Comparison of ENCODE assay signal across 25 cellular contexts in genomic region chr5:36285837-36286615, GRCh38. TPM values are rescaled to one million over a fixed set of nuclear protein-coding genes. Genes with fewer than 3 reads are reported as not detected.
"Had no signal": no experiment of that assay in that cellular context is flagged by ENCODE, and none has a peak within 500 bp of the region (broad histone marks: within the 10 kb centered on the region; RNA-seq: fewer than 3 reads in every experiment).

No MANE protein-coding gene starts in this region.

- DNase-seq: dermis blood vessel endothelial cell; dorsolateral prefrontal cortex; effector CD4-positive, alpha-beta T cell; effector memory CD4-positive, alpha-beta T cell; foreskin keratinocyte; heart right ventricle; hippocampal formation; left cardiac atrium; left lung; left ventricle myocardium superior; lower lobe of right lung; mesenchymal stem cell; midbrain; naive thymus-derived CD4-positive, alpha-beta T cell had no signal

- FAIRE-seq: colon, endothelial cell of umbilical vein, frontal cortex, islet of Langerhans, keratinocyte had no signal

- H3K36me3 ChIP-seq: esophagus muscularis mucosa, gastroesophageal sphincter, heart right ventricle, left lung, lower lobe of right lung had no signal

- H3K4me3 ChIP-seq: coronary artery, dorsolateral prefrontal cortex, esophagus muscularis mucosa, gastroesophageal sphincter, heart right ventricle, left lung, lower lobe of right lung had no signal

- H3K27me3 ChIP-seq: dorsolateral prefrontal cortex, esophagus muscularis mucosa, foreskin keratinocyte, gastroesophageal sphincter, heart right ventricle, left lung had no signal

- H3K27ac ChIP-seq: esophagus muscularis mucosa, foreskin keratinocyte, gastroesophageal sphincter, heart right ventricle, left lung, lower lobe of right lung had no signal

- H3K4me1 ChIP-seq: foreskin keratinocyte, heart right ventricle, left lung, lower lobe of right lung had no signal

- ATAC-seq: foreskin keratinocyte; gastroesophageal sphincter; heart right ventricle; left cardiac atrium; left lung; left ventricle myocardium superior; lower lobe of right lung; naive thymus-derived CD4-positive, alpha-beta T cell had no signal

- H3K9me3 ChIP-seq: esophagus muscularis mucosa, gastroesophageal sphincter, left lung, lower lobe of right lung had no signal

RNA-seq across cellular contexts. Expression of gene RANBP3L, which starts 15.7 kb away (rescaled TPM):
- total RNA-seq: dermis blood vessel endothelial cell; endothelial cell of umbilical vein; epithelial cell of proximal tubule; fibroblast of lung; foreskin keratinocyte; kidney epithelial cell; naive thymus-derived CD4-positive, alpha-beta T cell had no signal
- polyA plus RNA-seq: endothelial cell of umbilical vein; foreskin keratinocyte; keratinocyte; naive thymus-derived CD4-positive, alpha-beta T cell had no signal
